ENCODE assay signal across 1 cellular context in the genomic region with DNA sequence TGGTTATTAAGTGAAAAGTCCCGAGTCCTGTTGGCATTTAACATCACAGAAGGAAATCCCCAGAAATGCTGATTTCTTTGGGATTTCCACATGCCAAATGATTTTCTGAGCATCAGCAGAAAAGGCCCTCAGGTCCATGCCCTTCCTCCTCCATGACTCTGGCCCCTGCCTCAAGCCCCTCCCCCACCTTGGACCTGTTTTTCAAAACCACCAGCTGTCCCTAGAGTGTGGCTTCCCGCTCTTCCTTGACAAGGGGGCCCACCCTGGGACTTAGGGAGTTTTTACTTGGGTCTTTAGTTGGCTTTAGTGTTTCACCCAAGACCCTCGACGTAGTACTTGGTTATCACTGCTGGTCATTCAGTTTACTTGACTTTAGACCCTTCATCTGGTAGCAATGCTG.
TF ChIP-seq lines count a peak whose summit lies in the region.

No MANE protein-coding gene starts in this region.

TF ChIP-seq in WTC11, 78 proteins besides CTCF, POLR2A, EP300 and RAD21 (continued from another document):
- TF ChIP-seq, protein P1, sequence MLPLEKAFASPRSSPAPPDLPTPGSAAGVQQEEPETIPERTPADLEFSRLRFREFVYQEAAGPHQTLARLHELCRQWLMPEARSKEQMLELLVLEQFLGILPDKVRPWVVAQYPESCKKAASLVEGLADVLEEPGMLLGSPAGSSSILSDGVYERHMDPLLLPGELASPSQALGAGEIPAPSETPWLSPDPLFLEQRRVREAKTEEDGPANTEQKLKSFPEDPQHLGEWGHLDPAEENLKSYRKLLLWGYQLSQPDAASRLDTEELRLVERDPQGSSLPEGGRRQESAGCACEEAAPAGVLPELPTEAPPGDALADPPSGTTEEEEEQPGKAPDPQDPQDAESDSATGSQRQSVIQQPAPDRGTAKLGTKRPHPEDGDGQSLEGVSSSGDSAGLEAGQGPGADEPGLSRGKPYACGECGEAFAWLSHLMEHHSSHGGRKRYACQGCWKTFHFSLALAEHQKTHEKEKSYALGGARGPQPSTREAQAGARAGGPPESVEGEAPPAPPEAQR (CRISPR knock-in tag; IDR thresholded peaks at IDR 0.05): no peak
- TF ChIP-seq ZNF263 (CRISPR knock-in tag; IDR thresholded peaks at IDR 0.05; ENCODE audit: low read depth) (no peak), FOXP1 (CRISPR knock-in tag; IDR thresholded peaks at IDR 0.05; ENCODE audit: borderline replicate concordance) (no peak), FOXJ3 (CRISPR knock-in tag; IDR thresholded peaks at IDR 0.05; ENCODE audit: borderline replicate concordance) (no peak), ZNF671 (CRISPR knock-in tag; IDR thresholded peaks at IDR 0.05) (no peak), OVOL2 (CRISPR knock-in tag; IDR thresholded peaks at IDR 0.05; ENCODE audit: borderline replicate concordance) (no peak)
- TF ChIP-seq, protein P2, sequence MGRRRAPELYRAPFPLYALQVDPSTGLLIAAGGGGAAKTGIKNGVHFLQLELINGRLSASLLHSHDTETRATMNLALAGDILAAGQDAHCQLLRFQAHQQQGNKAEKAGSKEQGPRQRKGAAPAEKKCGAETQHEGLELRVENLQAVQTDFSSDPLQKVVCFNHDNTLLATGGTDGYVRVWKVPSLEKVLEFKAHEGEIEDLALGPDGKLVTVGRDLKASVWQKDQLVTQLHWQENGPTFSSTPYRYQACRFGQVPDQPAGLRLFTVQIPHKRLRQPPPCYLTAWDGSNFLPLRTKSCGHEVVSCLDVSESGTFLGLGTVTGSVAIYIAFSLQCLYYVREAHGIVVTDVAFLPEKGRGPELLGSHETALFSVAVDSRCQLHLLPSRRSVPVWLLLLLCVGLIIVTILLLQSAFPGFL (CRISPR knock-in tag; IDR thresholded peaks at IDR 0.05; ENCODE audit: borderline replicate concordance): no peak
